13 cellular contexts compared by ENCODE assay signal in the genomic region with DNA sequence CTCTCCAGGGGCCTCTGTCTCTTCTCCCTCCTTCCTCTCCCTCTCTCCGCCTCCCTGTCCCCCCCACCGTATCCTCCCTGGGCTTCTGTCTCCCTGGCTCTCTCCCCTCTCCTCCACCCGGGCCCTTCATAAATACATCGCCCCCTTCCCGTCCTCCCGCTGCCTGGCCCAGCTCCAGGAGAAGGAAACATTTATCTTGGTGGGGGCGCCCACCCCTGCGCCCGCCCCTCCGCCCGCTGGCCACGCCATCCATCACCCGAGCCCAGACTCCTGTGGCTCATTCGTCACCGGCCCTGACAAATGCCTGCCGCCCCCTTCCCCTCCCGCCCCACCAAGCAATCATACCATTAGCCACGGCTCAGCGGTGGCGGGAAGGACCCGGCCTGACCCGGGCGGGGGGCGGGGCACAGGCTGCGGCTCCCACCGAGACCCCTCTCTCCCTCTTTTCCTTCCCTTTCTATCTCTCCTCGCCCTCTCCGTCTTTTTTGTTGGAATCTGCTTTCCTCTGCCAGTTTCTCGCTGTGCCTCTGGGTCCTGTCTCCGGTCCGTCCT. TPM values are rescaled to one million over a fixed set of nuclear protein-coding genes. Genes with fewer than 3 reads are reported as not detected.
DNase-seq lines count a peak whose midpoint lies in the region; ATAC-seq, FAIRE-seq and TF ChIP-seq lines count a peak whose summit lies in the region.
"Had no signal": no experiment of that assay in that cellular context is flagged by ENCODE, and none has a peak within 500 bp of the region (broad histone marks: within the 10 kb centered on the region; RNA-seq: fewer than 3 reads in every experiment).

No MANE protein-coding gene starts in this region.

- H3K4me3 ChIP-seq in HUES64 (ENCODE audit: low read length) (peak overlapping the region; percentile 61), GM12878 (no peak overlapping the region), neural cell (ENCODE audit: low read length) (peak overlapping the region; percentile 91), prostate gland (no peak overlapping the region), small intestine (ENCODE audit: low read depth in 1 of 2, low read length in 2 of 2) (no peak overlapping the region)
- H3K4me3 ChIP-seq: gastrocnemius medialis had no signal

- POLR2A ChIA-PET in GM12878 (lab: Charles Lee), result no interaction called here

- FAIRE-seq in GM12878 (lab: Jason Lieb, UNC), result no peak
- no peak for FAIRE-seq in small intestine (lab: Jason Lieb, UNC)

- under 1% methylated on average over 31 of the region's 31 CpGs for WGBS in HUES64
- WGBS in GM12878 (ENCODE audit: insufficient coverage, insufficient replicate concordance, low lambda C conversion rate, missing lambda C conversion rate), result 2% methylated on average over 31 of the region's 31 CpGs
- 4% methylated on average over 31 of the region's 31 CpGs for WGBS in prostate gland
- 3 to 7% (median 7%) methylated on average over 23 to 31 of the region's 31 CpGs for WGBS in small intestine, 3 donors

- TF ChIP-seq CTCF in GM12878 (IDR thresholded peaks at IDR 0.05 in 2 of 3, conservative IDR thresholded peaks at IDR 0.05 in 1 of 3; ENCODE audit: control insufficient read depth in 2 of 3, extremely low read depth in 1 of 3, insufficient read depth in 1 of 3, low read depth in 3 of 3, low read length in 3 of 3) (no peak), neural cell (IDR thresholded peaks at IDR 0.05; ENCODE audit: poor library complexity, severe bottlenecking) (no peak), prostate gland (IDR thresholded peaks at IDR 0.05) (no peak)

- ATAC-seq in GM12878, result no peak
- ATAC-seq: gastrocnemius medialis had no signal

- TF ChIP-seq POLR2A in GM12878 (IDR thresholded peaks at IDR 0.05; ENCODE audit: low read depth, low read length) (no peak), prostate gland (IDR thresholded peaks at IDR 0.05) (no peak)

- H3K27ac ChIP-seq in HUES64 (ENCODE audit: low read depth, low read length) (no peak overlapping the region), GM12878 (ENCODE audit: control insufficient read depth, insufficient read depth) (no peak overlapping the region), neural cell (ENCODE audit: low read length) (peak overlapping the region; percentile 80), prostate gland (no peak overlapping the region), small intestine (ENCODE audit: low read depth in 1 of 2, low read length in 1 of 2) (no peak overlapping the region)
- H3K27ac ChIP-seq: dorsolateral prefrontal cortex, gastrocnemius medialis had no signal

- no peaks in the 10 kb centered on the region for H4K20me1 ChIP-seq in GM12878 (ENCODE audit: control insufficient read depth, insufficient read depth)
- no peaks in the 10 kb centered on the region for H4K20me1 ChIP-seq in neural cell (ENCODE audit: insufficient read depth)

- CTCF ChIA-PET in GM12878 (lab: Yijun Ruan, JAX), result no interaction called here

- H3K4me1 ChIP-seq in HUES64 (ENCODE audit: insufficient read depth, low read length), result peaks cover 20% of the 10 kb centered on the region
- H3K4me1 ChIP-seq in GM12878 (ENCODE audit: control insufficient read depth, insufficient read depth, low read length), result no peaks in the 10 kb centered on the region; the same call in 1 of the 2 replicates
- H3K4me1 ChIP-seq in prostate gland (replicated peaks), result no peaks in the 10 kb centered on the region
- no peaks in the 10 kb centered on the region for H3K4me1 ChIP-seq in small intestine (ENCODE audit: control insufficient read depth in 2 of 2, insufficient read depth in 1 of 2, low read depth in 1 of 2, low read length in 1 of 2)

- no peak for TF ChIP-seq RAD21 in GM12878 (IDR thresholded peaks at IDR 0.05; ENCODE audit: insufficient read depth, low read depth, low read length)
- TF ChIP-seq RAD21 in neural cell (conservative IDR thresholded peaks at IDR 0.05), result no peak

- H2AFZ ChIP-seq in GM12878 (ENCODE audit: control insufficient read depth, low read depth, low read length) (no peak overlapping the region), neural cell (ENCODE audit: low read depth, low read length) (no peak overlapping the region)

- TF ChIP-seq EP300 in GM12878 (IDR thresholded peaks at IDR 0.05; ENCODE audit: borderline replicate concordance in 1 of 2, control insufficient read depth in 1 of 2, low read depth in 2 of 2, low read length in 2 of 2) (no peak), neural cell (conservative IDR thresholded peaks at IDR 0.05; ENCODE audit: poor library complexity, severe bottlenecking) (peak; percentile 16)

- in situ Hi-C loops in GM12878 (cut with MboI), result no loop called here

- intact Hi-C loops in GM12878 (cut with micrococcal nuclease; ENCODE audit: unreplicated experiment) (no loop called here), prostate gland (cut with DNase I) (loop anchor here (10.0 kb wide), 1 partner anchor 127 kb away; no protein-coding TSS in a partner anchor)

- H3K79me2 ChIP-seq in GM12878 (ENCODE audit: control insufficient read depth, insufficient read depth, low read length) (no peaks in the 10 kb centered on the region), neural cell (replicated peaks; ENCODE audit: insufficient read depth, low read length) (peaks cover 20% of the 10 kb centered on the region)

- no peaks in the 10 kb centered on the region for H3K36me3 ChIP-seq in HUES64 (ENCODE audit: insufficient read depth, low read length)
- no peaks in the 10 kb centered on the region for H3K36me3 ChIP-seq in GM12878 (ENCODE audit: control insufficient read depth in 2 of 2, insufficient read depth in 2 of 2, low read length in 1 of 2)
- no peaks in the 10 kb centered on the region for H3K36me3 ChIP-seq in neural cell (ENCODE audit: insufficient read depth, low read length)
- H3K36me3 ChIP-seq in prostate gland, result no peaks in the 10 kb centered on the region
- no peaks in the 10 kb centered on the region for H3K36me3 ChIP-seq in small intestine (ENCODE audit: control insufficient read depth in 2 of 2, insufficient read depth in 2 of 2, low read length in 2 of 2)
- H3K36me3 ChIP-seq: gastrocnemius medialis had no signal

- no TSS peak for BruUV-seq in GM12878 (replicated peaks; lab: Mats Ljungman, UMichigan)

- H3K27me3 ChIP-seq in HUES64 (ENCODE audit: insufficient read depth, low read length) (peaks cover 74% of the 10 kb centered on the region), GM12878 (replicated peaks in 1 of 2; ENCODE audit: control insufficient read depth in 2 of 2, insufficient read depth in 2 of 2, low read length in 1 of 2) (peaks cover 13 to 21% of the 10 kb centered on the region in 2 experiments), neural cell (ENCODE audit: insufficient read depth, low read depth, low read length) (no peaks in the 10 kb centered on the region), prostate gland (replicated peaks; ENCODE audit: insufficient read depth) (peaks cover 29% of the 10 kb centered on the region), small intestine (ENCODE audit: control insufficient read depth in 2 of 2, insufficient read depth in 2 of 2, low read length in 2 of 2) (peaks cover 7 to 36% of the 10 kb centered on the region in 2 donors)

- SMC1A ChIA-PET in GM12878 (lab: Charles Lee; ENCODE audit: uncharacterized antibody, unreplicated experiment), result no interaction called here

- DNase-seq in Daoy (ENCODE audit: low read depth) (peak; percentile 62), GM12878 (ENCODE audit: low read depth, low spot score) (no peak), prostate gland (ENCODE audit: low spot score) (no peak), small intestine (no peak), medulla oblongata (ENCODE audit: extremely low spot score) (no peak)
- no peak for DNase-seq in activated naive CD4-positive, alpha-beta T cell (lab: John Stamatoyannopoulos, UW)
- DNase-seq: activated CD4-positive, alpha-beta T cell treated with anti-CD3 and anti-CD28 coated beads, Interleukin-2, amount 50 U/mL, for 48 hours; gastrocnemius medialis; T-helper 1 cell had no signal

- peaks cover 4% of the 10 kb centered on the region for H3F3A ChIP-seq in neural cell (ENCODE audit: insufficient read depth, low read length, poor library complexity, severe bottlenecking)

- H3K9me2 ChIP-seq in neural cell (ENCODE audit: insufficient read depth, low read length), result no peaks in the 10 kb centered on the region

- no peaks in the 10 kb centered on the region for H3K9me3 ChIP-seq in HUES64 (ENCODE audit: insufficient read depth, low read depth, low read length)
- no peaks in the 10 kb centered on the region for H3K9me3 ChIP-seq in GM12878 (replicated peaks; ENCODE audit: control insufficient read depth, insufficient read depth, low read length)
- no peaks in the 10 kb centered on the region for H3K9me3 ChIP-seq in neural cell (ENCODE audit: low read length)
- no peaks in the 10 kb centered on the region for H3K9me3 ChIP-seq in prostate gland
- H3K9me3 ChIP-seq in small intestine (ENCODE audit: control insufficient read depth, low read depth), result no peaks in the 10 kb centered on the region
- H3K9me3 ChIP-seq: gastrocnemius medialis had no signal

- H3K9ac ChIP-seq in HUES64 (ENCODE audit: low read depth, low read length) (no peak overlapping the region), GM12878 (ENCODE audit: control insufficient read depth, insufficient read depth, low read length) (no peak overlapping the region), neural cell (ENCODE audit: low read length) (peak overlapping the region; percentile 94)

- RAD21 ChIA-PET in GM12878 (lab: Charles Lee; ENCODE audit: unreplicated experiment), result no interaction called here

- H3K4me2 ChIP-seq in GM12878 (ENCODE audit: control insufficient read depth, insufficient read depth) (no peak overlapping the region), neural cell (ENCODE audit: low read length) (peak overlapping the region; percentile 78)

RNA-seq across cellular contexts. Expression of gene MEIS3, which starts 2.6 kb away (rescaled TPM):
- total RNA-seq in Daoy (2014; rRNA removed; shearing (Covaris generic)), result 0.63 and 2.9 TPM in 2 replicates
- 64.8 TPM for polyA plus RNA-seq in HUES64 (2013, experiment 1 of 2)
- polyA plus RNA-seq in HUES64 (2013, experiment 2 of 2), result 85.5 TPM
- not detected in 2 replicates for total RNA-seq in GM12878 (2013; cell fraction: nucleolus; rRNA removed)
- total RNA-seq in GM12878 (2014; rRNA removed) (not detected in 2 replicates), GM12878 (2014; rRNA removed; fragmentation: Illumina TruSeq; extraction: Trizol) (not detected in 2 replicates), GM12878 (2021) (0.21 TPM in 1 of 2 replicates, not detected in the other), prostate gland (10 to 100 TPM; 16.2 to 41.6 TPM)
- not detected for polyA plus RNA-seq in GM12878 (2011; ENCODE audit: low read depth)
- polyA plus RNA-seq in GM12878 (2011; rRNA removed) (0.05 TPM in 1 of 2 replicates, not detected in the other), GM12878 (2014; fragmentation: Illumina TruSeq; extraction: Trizol) (not detected in 2 replicates), GM12878 (2014; fragmentation: Nextera tagmentation; extraction: Ambion mirVana) (not detected), GM12878 (2014; rRNA removed) (not detected in 2 replicates), GM12878 (2016; fragmentation: Nextera tagmentation; extraction: Ambion mirVana) (under 1 TPM in 1 of 2 experiments, not detected in 1; 0.23 TPM), neural cell (357 and 379 TPM in 2 replicates), small intestine (10 to 100 TPM in 1 of 3 donors, 1 to 10 TPM in 1, not detected in 1; 4.6 to 11.2 TPM)
- polyA plus RNA-seq in GM12878 (2011; cell fraction: cytosol; rRNA removed), result 0.13 TPM in 1 of 2 replicates, not detected in the other
- 0.07 TPM in 1 of 2 replicates, not detected in the other for polyA plus RNA-seq in GM12878 (2011; cell fraction: nucleus; rRNA removed)
- not detected in 2 replicates for polyA plus RNA-seq in GM12878 (2012)
- not detected in 2 replicates for polyA minus RNA-seq in GM12878 (2011; rRNA and poly(A)+ RNA removed)
- not detected in 2 replicates for polyA minus RNA-seq in GM12878 (2011; cell fraction: cytosol; rRNA and poly(A)+ RNA removed)
- polyA minus RNA-seq in GM12878 (2011; cell fraction: nucleus; rRNA and poly(A)+ RNA removed), result not detected in 2 replicates
- polyA minus RNA-seq in neural cell, result 171 and 197 TPM in 2 replicates

RNA-seq across cellular contexts. Expression of gene SLC8A2, which starts 49.8 kb away (rescaled TPM):
- 0.40 TPM in 1 of 2 replicates, not detected in the other for total RNA-seq in Daoy (2014; rRNA removed; shearing (Covaris generic))
- 3.0 TPM for polyA plus RNA-seq in HUES64 (2013, experiment 1 of 2)
- polyA plus RNA-seq in HUES64 (2013, experiment 2 of 2), result 3.4 TPM
- total RNA-seq in GM12878 (2013; cell fraction: nucleolus; rRNA removed), result not detected in 2 replicates
- total RNA-seq in GM12878 (2014; rRNA removed) (not detected in 2 replicates), GM12878 (2014; rRNA removed; fragmentation: Illumina TruSeq; extraction: Trizol) (not detected in 2 replicates), GM12878 (2021) (not detected in 2 replicates), prostate gland (1 to 10 TPM; 1.3 to 7.7 TPM)
- polyA plus RNA-seq in GM12878 (2011; ENCODE audit: low read depth), result not detected
- polyA plus RNA-seq in GM12878 (2011; rRNA removed) (not detected in 2 replicates), GM12878 (2014; fragmentation: Illumina TruSeq; extraction: Trizol) (not detected in 2 replicates), GM12878 (2014; fragmentation: Nextera tagmentation; extraction: Ambion mirVana) (not detected), GM12878 (2014; rRNA removed) (not detected in 2 replicates), GM12878 (2016; fragmentation: Nextera tagmentation; extraction: Ambion mirVana) (not detected), neural cell (14.1 and 18.3 TPM in 2 replicates), small intestine (under 1 TPM in 1 of 3 donors, not detected in 2; 0.92 TPM)
- polyA plus RNA-seq in GM12878 (2011; cell fraction: cytosol; rRNA removed), result 0.18 TPM in 1 of 2 replicates, not detected in the other
- polyA plus RNA-seq in GM12878 (2011; cell fraction: nucleus; rRNA removed), result 0.03 and 0.06 TPM in 2 replicates
- polyA plus RNA-seq in GM12878 (2012), result 0.03 and 0.06 TPM in 2 replicates
- not detected in 2 replicates for polyA minus RNA-seq in GM12878 (2011; rRNA and poly(A)+ RNA removed)
- not detected in 2 replicates for polyA minus RNA-seq in GM12878 (2011; cell fraction: cytosol; rRNA and poly(A)+ RNA removed)
- polyA minus RNA-seq in GM12878 (2011; cell fraction: nucleus; rRNA and poly(A)+ RNA removed), result not detected in 2 replicates
- 35.7 and 51.1 TPM in 2 replicates for polyA minus RNA-seq in neural cell
- total RNA-seq: gastrocnemius medialis, pulmonary artery endothelial cell had no signal

Comparison
In these comparisons a context has a peak if more than half of its experiments do, and no peak if none do; other contexts are left out.
1. H3K4me3 ChIP-seq: peak in HUES64 (single experiment) and neural cell (single experiment); none in GM12878 (single experiment), prostate gland (0 of 2) and small intestine (0 of 2).